Comparison of ENCODE assay signal across 20 cellular contexts in genomic region chr2:56464613-56465012, GRCh38.
A peak's percentile ranks its signal among the peaks of the same experiment; 100 is the strongest.
DNase-seq lines count a peak whose midpoint lies in the region; ATAC-seq lines count a peak whose summit lies in the region.
"Had no signal": no experiment of that assay in that cellular context is flagged by ENCODE, and none has a peak within 500 bp of the region (broad histone marks: within the 10 kb centered on the region; RNA-seq: fewer than 3 reads in every experiment).

No MANE protein-coding gene starts in this region.

- peak overlapping the region; percentile 3 for H3K27ac ChIP-seq in epithelial cell of prostate
- H3K27ac ChIP-seq in mesenchymal stem cell (ENCODE audit: low read length, poor library complexity, severe bottlenecking), result no peak overlapping the region
- H3K27ac ChIP-seq: KMS-11 had no signal

- H3K14ac ChIP-seq in mesenchymal stem cell (ENCODE audit: low read length in 2 of 2), result no peak overlapping the region

- DNase-seq in GM03348 (ENCODE audit: low spot score) (peak; percentile 25), OCI-M1 (lab: John Stamatoyannopoulos, UW) (peak; percentile 54), epithelial cell of prostate (ENCODE audit: low read depth, low spot score) (no peak), mesenchymal stem cell (peak; percentile 44), COLO829 (ENCODE audit: low spot score) (no peak), activated gamma-delta T cell (lab: John Stamatoyannopoulos, UW) (no peak)
- DNase-seq in activated naive CD4-positive, alpha-beta T cell treated with anti-CD3 and anti-CD28 coated beads, Interleukin-2, amount 50 U/mL, for 72 hours (ENCODE audit: low spot score in 2 of 2), result no peak
- DNase-seq: CD8-positive, alpha-beta T cell; GOT3; MV-4-11; NCI-H1694 treated with DMSO at 0.1 percent for 48 hours; NCI-H510A treated with DMSO at 0.1 percent for 48 hours; NCI-H82; PC-3; RPMI8226; SHP77 treated with DMSO at 0.1 percent for 48 hours had no signal

- H2BK120ac ChIP-seq in mesenchymal stem cell (ENCODE audit: low read depth, low read length), result no peak overlapping the region

- H3K9ac ChIP-seq in mesenchymal stem cell (ENCODE audit: low read length), result no peak overlapping the region
- H3K9ac ChIP-seq: KMS-11 had no signal

- H3K23ac ChIP-seq in mesenchymal stem cell (ENCODE audit: low read length in 2 of 2), result no peak overlapping the region

- H2BK15ac ChIP-seq in mesenchymal stem cell (ENCODE audit: low read depth, poor library complexity, severe bottlenecking), result no peak overlapping the region

- H3K4ac ChIP-seq in mesenchymal stem cell (ENCODE audit: low read depth in 1 of 2, low read length in 2 of 2), result no peak overlapping the region

- no peak overlapping the region for H2BK5ac ChIP-seq in mesenchymal stem cell (ENCODE audit: low read depth, low read length, poor library complexity, severe bottlenecking)

- H3K27me3 ChIP-seq in mesenchymal stem cell (ENCODE audit: control insufficient read depth in 1 of 2, insufficient read depth in 1 of 2, low read length in 2 of 2), result no peaks in the 10 kb centered on the region

- no peaks in the 10 kb centered on the region for H3K79me1 ChIP-seq in mesenchymal stem cell (replicated peaks; ENCODE audit: low read length, poor library complexity, severe bottlenecking)

- H3K36me3 Mint-ChIP-seq in activated naive CD4-positive, alpha-beta T cell treated with anti-CD3 and anti-CD28 coated beads, Interleukin-2, amount 50 U/mL, for 72 hours, result no peaks in the 10 kb centered on the region
- H3K36me3 Mint-ChIP-seq: CD8-positive, alpha-beta T cell had no signal

- H3K9me3 ChIP-seq in mesenchymal stem cell (ENCODE audit: control insufficient read depth, low read length), result no peaks in the 10 kb centered on the region

- H3K27ac Mint-ChIP-seq in activated naive CD4-positive, alpha-beta T cell treated with anti-CD3 and anti-CD28 coated beads, Interleukin-2, amount 50 U/mL, for 72 hours, result no peak overlapping the region
- H3K27ac Mint-ChIP-seq: CD8-positive, alpha-beta T cell had no signal

- no peak overlapping the region for H3K4me3 ChIP-seq in mesenchymal stem cell (ENCODE audit: insufficient read depth in 1 of 2, low read depth in 1 of 2, low read length in 2 of 2)

- no peak for ATAC-seq in GM19328 (IDR thresholded peaks at IDR 0.05; ENCODE audit: unreplicated experiment)
- ATAC-seq in activated naive CD4-positive, alpha-beta T cell treated with anti-CD3 and anti-CD28 coated beads, Interleukin-2, amount 50 U/mL, for 72 hours, result no peak
- ATAC-seq: CD8-positive, alpha-beta T cell; HepG2; PC-3; SK-N-SH treated with all-trans-retinoic acid at 6 μM for 48 hours had no signal

- 97% methylated on average over 2 of the region's 2 CpGs for WGBS in mesenchymal stem cell

- no peak overlapping the region for H2AFZ ChIP-seq in mesenchymal stem cell (ENCODE audit: low read depth, low read length)

- no peak overlapping the region for H2AK5ac ChIP-seq in mesenchymal stem cell (ENCODE audit: low read length, severe bottlenecking)

- no peaks in the 10 kb centered on the region for H3K36me3 ChIP-seq in mesenchymal stem cell (ENCODE audit: control insufficient read depth in 1 of 2, insufficient read depth in 2 of 2, low read depth in 1 of 2, low read length in 2 of 2)

- H4K91ac ChIP-seq in mesenchymal stem cell (ENCODE audit: low read length), result no peak overlapping the region

- no peaks in the 10 kb centered on the region for H3K4me1 ChIP-seq in mesenchymal stem cell (ENCODE audit: control insufficient read depth, insufficient read depth, low read depth, low read length)

- no peak overlapping the region for H3K18ac ChIP-seq in mesenchymal stem cell (ENCODE audit: low read depth in 1 of 2, low read length in 2 of 2)

- H3K9me3 Mint-ChIP-seq in activated naive CD4-positive, alpha-beta T cell treated with anti-CD3 and anti-CD28 coated beads, Interleukin-2, amount 50 U/mL, for 72 hours, result peaks cover 4 to 8% of the 10 kb centered on the region in 2 donors

- H3K4me2 ChIP-seq in mesenchymal stem cell (ENCODE audit: low read length, poor library complexity, severe bottlenecking), result no peak overlapping the region
- H3K4me2 ChIP-seq: KMS-11 had no signal

- H2BK12ac ChIP-seq in mesenchymal stem cell (ENCODE audit: low read length in 2 of 2), result no peak overlapping the region

- H4K8ac ChIP-seq in mesenchymal stem cell (ENCODE audit: low read length), result no peak overlapping the region

Comparison
In these comparisons a context has a peak if more than half of its experiments do, and no peak if none do; other contexts are left out.
1. DNase-seq: peak in GM03348 (single experiment), OCI-M1 (single experiment) and mesenchymal stem cell (single experiment); none in epithelial cell of prostate (single experiment), COLO829 (single experiment), activated naive CD4-positive, alpha-beta T cell treated with anti-CD3 and anti-CD28 coated beads, Interleukin-2, amount 50 U/mL, for 72 hours (0 of 2) and activated gamma-delta T cell (single experiment).